8 cellular contexts compared by ENCODE assay signal in genomic region chr2:199459286-199460100, GRCh38. TPM values are rescaled to one million over a fixed set of nuclear protein-coding genes. Genes with fewer than 3 reads are reported as not detected.
A peak's percentile ranks its signal among the peaks of the same experiment; 100 is the strongest.
DNase-seq lines count a peak whose midpoint lies in the region; ATAC-seq and TF ChIP-seq lines count a peak whose summit lies in the region.

No MANE protein-coding gene starts in this region.

- CTCF ChIA-PET in PC-3 (lab: Charles Lee) = interaction anchor here (0.6 kb wide), 1 partner anchor 915 kb away, joined by 4 read pairs; no protein-coding TSS in a partner anchor

- peaks cover 0 to 14% (median 0%) of the 10 kb centered on the region in 11 experiments; a peak in 8 of 22 replicates for H3K9me3 ChIP-seq in BLaER1 treated with 17β-estradiol and CSF1 and Interleukin-3, amounts not matched to agents 10 nM and 100 nM (replicated peaks in 1 of 11)
- H3K9me3 ChIP-seq in PC-3 (ENCODE audit: low read length) = no peaks in the 10 kb centered on the region
- H3K9me3 ChIP-seq in stomach smooth muscle (ENCODE audit: control insufficient read depth in 2 of 2, low read length in 2 of 2) = no peaks in the 10 kb centered on the region

- H3K4me3 ChIP-seq in BLaER1 treated with 17β-estradiol and CSF1 and Interleukin-3, amounts not matched to agents 10 nM and 100 nM = peak overlapping the region; percentile 63 to 82 (median 76)
- H3K4me3 ChIP-seq in PC-3 (ENCODE audit: low read length) (peak overlapping the region; percentile 79), fibroblast of mammary gland (ENCODE audit: control insufficient read depth, low read depth, low read length) (peak overlapping the region; percentile 79), stomach smooth muscle (ENCODE audit: low read length in 2 of 2) (peak overlapping the region; percentile 76 to 94)

- intact Hi-C loops in PC-3 (cut with micrococcal nuclease) = loop anchor here (1.0 to 2.0 kb wide), 3 partner anchors 93 to 199 kb away; no protein-coding TSS in a partner anchor

- H3K4me2 ChIP-seq in BLaER1 treated with 17β-estradiol and CSF1 and Interleukin-3, amounts not matched to agents 10 nM and 100 nM = peak overlapping the region; percentile 88 to 99 (median 97)
- peak overlapping the region; percentile 90 for H3K4me2 ChIP-seq in PC-3 (ENCODE audit: low read length)

- POLR2A ChIA-PET in PC-3 (lab: Charles Lee; ENCODE audit: unreplicated experiment) = no interaction called here

- H2AFZ ChIP-seq in PC-3 (ENCODE audit: low read length) = peak overlapping the region; percentile 97

- H3F3A ChIP-seq in PC-3 (ENCODE audit: low read length, unreplicated experiment) = no peaks in the 10 kb centered on the region

- BruUV-seq in PC-3 (replicated peaks; lab: Mats Ljungman, UMichigan) = no TSS peak

- H3K9ac ChIP-seq in BLaER1 treated with 17β-estradiol and CSF1 and Interleukin-3, amounts not matched to agents 10 nM and 100 nM = peak overlapping the region; percentile 59 to 86 (median 76)
- H3K9ac ChIP-seq in PC-3 (ENCODE audit: low read length) = peak overlapping the region; percentile 90
- H3K9ac ChIP-seq in stomach smooth muscle (ENCODE audit: low read length in 2 of 2) = peak overlapping the region; percentile 61 to 62

- H3K79me2 ChIP-seq in PC-3 (ENCODE audit: low read length) = no peaks in the 10 kb centered on the region

- DNase-seq in HuH-7 (ENCODE audit: low spot score) (peak; percentile 78), PC-3 (peak; percentile 88), fibroblast of mammary gland (ENCODE audit: low read depth) (peak; percentile 94), myocyte (ENCODE audit: low read depth) (peak; percentile 97)
- DNase-seq in activated T-helper 9 cell treated with anti-CD3 and anti-CD28 coated beads, Interleukin-2, amount 50 U/mL, for 16 hours (ENCODE audit: low read depth) = peak; percentile 42

- ATAC-seq in GM19455 (IDR thresholded peaks at IDR 0.05; ENCODE audit: unreplicated experiment) (peak; percentile 42), PC-3 (peak; percentile 43)

- H3K36me3 ChIP-seq in BLaER1 treated with 17β-estradiol and CSF1 and Interleukin-3, amounts not matched to agents 10 nM and 100 nM = no peaks in the 10 kb centered on the region
- H3K36me3 ChIP-seq in PC-3 (ENCODE audit: low read depth, low read length) (no peaks in the 10 kb centered on the region), stomach smooth muscle (ENCODE audit: control insufficient read depth in 2 of 2, insufficient read depth in 2 of 2, low read length in 2 of 2) (no peaks in the 10 kb centered on the region)

- peaks cover 0 to 84% (median 72%) of the 10 kb centered on the region in 11 experiments; a peak in 18 of 22 replicates for H4K20me1 ChIP-seq in BLaER1 treated with 17β-estradiol and CSF1 and Interleukin-3, amounts not matched to agents 10 nM and 100 nM
- H4K20me1 ChIP-seq in PC-3 (ENCODE audit: low read length) = no peaks in the 10 kb centered on the region

- peaks cover 83 to 100% (median 100%) of the 10 kb centered on the region in 11 experiments for H3K27me3 ChIP-seq in BLaER1 treated with 17β-estradiol and CSF1 and Interleukin-3, amounts not matched to agents 10 nM and 100 nM
- H3K27me3 ChIP-seq in PC-3 (ENCODE audit: low read length) (no peaks in the 10 kb centered on the region), stomach smooth muscle (ENCODE audit: control insufficient read depth in 1 of 2, insufficient read depth in 2 of 2, low read length in 2 of 2) (peaks cover 57 to 75% of the 10 kb centered on the region in 2 donors)

- no peak for TF ChIP-seq CTCF in PC-3 (conservative IDR thresholded peaks at IDR 0.05; ENCODE audit: low read depth, low read length)
- TF ChIP-seq CTCF in fibroblast of mammary gland (conservative IDR thresholded peaks at IDR 0.05; ENCODE audit: control insufficient read depth, insufficient read depth, low read depth, low read length) = no peak

- peak overlapping the region in 9 of 11 experiments; percentile 0 to 73 (median 39); a peak in 13 of 22 replicates for H3K27ac ChIP-seq in BLaER1 treated with 17β-estradiol and CSF1 and Interleukin-3, amounts not matched to agents 10 nM and 100 nM
- H3K27ac ChIP-seq in PC-3 (ENCODE audit: low read length) (peak overlapping the region; percentile 75), stomach smooth muscle (ENCODE audit: low read length) (peak overlapping the region; percentile 31)

- H3K9me2 ChIP-seq in PC-3 (replicated peaks; ENCODE audit: low read length) = no peaks in the 10 kb centered on the region

- peaks cover 21 to 50% (median 34%) of the 10 kb centered on the region in 10 experiments for H3K4me1 ChIP-seq in BLaER1 treated with 17β-estradiol and CSF1 and Interleukin-3, amounts not matched to agents 10 nM and 100 nM
- peaks cover 14% of the 10 kb centered on the region for H3K4me1 ChIP-seq in PC-3 (ENCODE audit: insufficient read depth, low read length)
- peaks cover 55% of the 10 kb centered on the region for H3K4me1 ChIP-seq in stomach smooth muscle (ENCODE audit: control insufficient read depth, insufficient read depth, low read length)

RNA-seq across cellular contexts. Expression of gene SATB2, which starts 1.8 kb away (rescaled TPM):
- 3.0 and 5.1 TPM in 2 replicates for total RNA-seq in PC-3 (2014; rRNA removed)
- 8.1 and 9.9 TPM in 2 replicates for total RNA-seq in myocyte
- polyA plus RNA-seq in myocyte (2012) = 3.9 TPM

Comparison
In these comparisons a context has a peak if more than half of its experiments do, and no peak if none do; other contexts are left out.
1. Peak in every context shown above with its lines: DNase-seq, ATAC-seq, H3K4me3 ChIP-seq and H3K27ac ChIP-seq.
2. DNase-seq: peak in every context shown above with its lines; median percentile 97 in myocyte; 94 in fibroblast of mammary gland; 88 in PC-3; 78 in HuH-7; 42 in activated T-helper 9 cell treated with anti-CD3 and anti-CD28 coated beads, Interleukin-2, amount 50 U/mL, for 16 hours.